ENCODE assay signal across 19 cellular contexts in genomic region chr14:89325959-89326358, GRCh38.
A peak's percentile ranks its signal among the peaks of the same experiment; 100 is the strongest.
DNase-seq lines count a peak whose midpoint lies in the region; ATAC-seq and TF ChIP-seq lines count a peak whose summit lies in the region.
"Had no signal": no experiment of that assay in that cellular context is flagged by ENCODE, and none has a peak within 500 bp of the region (broad histone marks: within the 10 kb centered on the region; RNA-seq: fewer than 3 reads in every experiment).

No MANE protein-coding gene starts in this region.

- peaks cover 19% of the 10 kb centered on the region for H3K4me1 ChIP-seq in CD8-positive, alpha-beta T cell (ENCODE audit: insufficient read depth, low read length)
- H3K4me1 ChIP-seq in HAP-1 (no peaks in the 10 kb centered on the region), MM.1S (ENCODE audit: low read length) (peaks cover 14% of the 10 kb centered on the region)
- H3K4me1 ChIP-seq: A549, BE2C had no signal

- H3K27ac Mint-ChIP-seq in CD8-positive, alpha-beta T cell = peak overlapping the region; percentile 65
- peak overlapping the region in 4 of 6 donors; percentile 16 to 73 (median 46) for H3K27ac Mint-ChIP-seq in naive B cell
- H3K27ac Mint-ChIP-seq: CD4-positive, alpha-beta T cell; IgD-negative memory B cell had no signal

- no peaks in the 10 kb centered on the region for H3K9me3 Mint-ChIP-seq in CD8-positive, alpha-beta T cell
- H3K9me3 Mint-ChIP-seq in naive B cell = peaks cover 0 to 4% (median 0%) of the 10 kb centered on the region in 7 donors
- H3K9me3 Mint-ChIP-seq: CD4-positive, alpha-beta T cell; IgD-negative memory B cell had no signal

- H3K27me3 Mint-ChIP-seq in CD8-positive, alpha-beta T cell (ENCODE audit: low read depth) = no peaks in the 10 kb centered on the region
- no peaks in the 10 kb centered on the region for H3K27me3 Mint-ChIP-seq in naive B cell
- H3K27me3 Mint-ChIP-seq: CD4-positive, alpha-beta T cell; IgD-negative memory B cell had no signal

- no peak overlapping the region for H3K4me3 Mint-ChIP-seq in CD8-positive, alpha-beta T cell
- H3K4me3 Mint-ChIP-seq in naive B cell = no peak overlapping the region
- H3K4me3 Mint-ChIP-seq: CD4-positive, alpha-beta T cell had no signal

- CTCF ChIA-PET in CD8-positive, alpha-beta T cell (lab: Charles Lee) = no interaction called here

- POLR2A ChIA-PET in CD8-positive, alpha-beta T cell (lab: Charles Lee) = no interaction called here

- TF ChIP-seq CTCF in 22Rv1 (IDR thresholded peaks at IDR 0.05) = no peak
- TF ChIP-seq CTCF in CD8-positive, alpha-beta T cell (IDR thresholded peaks at IDR 0.05) = no peak
- TF ChIP-seq CTCF in VCaP (conservative IDR thresholded peaks at IDR 0.05) = no peak
- TF ChIP-seq CTCF in MM.1S (IDR thresholded peaks at IDR 0.05; ENCODE audit: low read length) = no peak

- H3K4me1 Mint-ChIP-seq in CD8-positive, alpha-beta T cell (ENCODE audit: low read depth) = peaks cover 75% of the 10 kb centered on the region
- peaks cover 55 to 77% (median 69%) of the 10 kb centered on the region in 3 donors for H3K4me1 Mint-ChIP-seq in naive B cell

- no peak for ATAC-seq in CD8-positive, alpha-beta T cell
- ATAC-seq in naive B cell (ENCODE audit: low read depth in 2 of 2) (no peak), GM19397 (IDR thresholded peaks at IDR 0.05; ENCODE audit: unreplicated experiment) (no peak)
- ATAC-seq: A549, PC-3 had no signal

- no peak overlapping the region for H2AFZ ChIP-seq in MM.1S (ENCODE audit: low read length)

- H4K20me1 ChIP-seq in MM.1S (ENCODE audit: insufficient read depth, low read length) = no peaks in the 10 kb centered on the region

- H3K4me3 ChIP-seq in CD8-positive, alpha-beta T cell (ENCODE audit: low read depth, low read length) = no peak overlapping the region
- no peak overlapping the region for H3K4me3 ChIP-seq in HAP-1
- no peak overlapping the region for H3K4me3 ChIP-seq in MM.1S (ENCODE audit: low read length)
- H3K4me3 ChIP-seq: A549 had no signal

- no peaks in the 10 kb centered on the region for H3F3A ChIP-seq in MM.1S (ENCODE audit: insufficient read depth, low read length)

- in situ Hi-C loops in HAP-1 (cut with MboI; ENCODE audit: low sequenced_read_pairs) = no loop called here

- DNase-seq in CD8-positive, alpha-beta T cell = no peak
- DNase-seq in naive B cell = no peak
- DNase-seq in HAP-1 (ENCODE audit: low spot score in 2 of 2) = no peak
- DNase-seq in retina = no peak
- no peak for DNase-seq in MM.1S
- DNase-seq: BE2C; CD4-positive, alpha-beta T cell; GDM1; GOT3; MV-4-11; NCI-H345; NCI-H524; PC-3; Right ventricle myocardium superior had no signal

- no peaks in the 10 kb centered on the region for H3K27me3 ChIP-seq in CD8-positive, alpha-beta T cell (ENCODE audit: insufficient read depth, low read length)
- H3K27me3 ChIP-seq in HAP-1 (ENCODE audit: low read depth) = no peaks in the 10 kb centered on the region
- no peaks in the 10 kb centered on the region for H3K27me3 ChIP-seq in MM.1S (replicated peaks; ENCODE audit: insufficient read depth, low read length)
- H3K27me3 ChIP-seq: BE2C had no signal

- H3K9me2 ChIP-seq in MM.1S (replicated peaks; ENCODE audit: insufficient read depth, low read length) = no peaks in the 10 kb centered on the region

- no peaks in the 10 kb centered on the region for H3K9me3 ChIP-seq in CD8-positive, alpha-beta T cell (ENCODE audit: low read length)
- no peaks in the 10 kb centered on the region for H3K9me3 ChIP-seq in HAP-1
- no peaks in the 10 kb centered on the region for H3K9me3 ChIP-seq in MM.1S (replicated peaks; ENCODE audit: insufficient read depth, low read length)
- H3K9me3 ChIP-seq: A549, BE2C had no signal

- no peak overlapping the region for H3K4me2 ChIP-seq in MM.1S (ENCODE audit: low read depth, low read length)
- H3K4me2 ChIP-seq: A549 had no signal

- peak overlapping the region; percentile 35; the same call in 1 of the 2 replicates for H3K27ac ChIP-seq in 22Rv1
- H3K27ac ChIP-seq in CD8-positive, alpha-beta T cell (ENCODE audit: low read depth, low read length) = no peak overlapping the region
- H3K27ac ChIP-seq in VCaP = peak overlapping the region; percentile 60
- H3K27ac ChIP-seq in MM.1S (ENCODE audit: low read length) = no peak overlapping the region
- H3K27ac ChIP-seq: A549 had no signal

- intact Hi-C loops in CD8-positive, alpha-beta T cell (cut with DNase I, micrococcal nuclease) = no loop called here

- H3K79me2 ChIP-seq in MM.1S (ENCODE audit: low read length) = peaks cover 53% of the 10 kb centered on the region

- H3K9ac ChIP-seq in MM.1S (ENCODE audit: low read length) = no peak overlapping the region

- H3K36me3 Mint-ChIP-seq in CD8-positive, alpha-beta T cell = peaks cover 33% of the 10 kb centered on the region
- H3K36me3 Mint-ChIP-seq in naive B cell = peaks cover 12 to 18% of the 10 kb centered on the region in 2 donors

- no peaks in the 10 kb centered on the region for H3K36me3 ChIP-seq in CD8-positive, alpha-beta T cell (ENCODE audit: insufficient read depth, low read length)
- no peaks in the 10 kb centered on the region for H3K36me3 ChIP-seq in HAP-1 (replicated peaks)
- no peaks in the 10 kb centered on the region for H3K36me3 ChIP-seq in MM.1S (replicated peaks; ENCODE audit: insufficient read depth, low read length)
- H3K36me3 ChIP-seq: BE2C had no signal

Comparison
In these comparisons a context has a peak if more than half of its experiments do, and no peak if none do; other contexts are left out.
1. H3K27ac ChIP-seq: peak in 22Rv1 (single experiment) and VCaP (single experiment); none in CD8-positive, alpha-beta T cell (single experiment) and MM.1S (single experiment).